ENCODE assay signal across 8 cellular contexts in the genomic region with DNA sequence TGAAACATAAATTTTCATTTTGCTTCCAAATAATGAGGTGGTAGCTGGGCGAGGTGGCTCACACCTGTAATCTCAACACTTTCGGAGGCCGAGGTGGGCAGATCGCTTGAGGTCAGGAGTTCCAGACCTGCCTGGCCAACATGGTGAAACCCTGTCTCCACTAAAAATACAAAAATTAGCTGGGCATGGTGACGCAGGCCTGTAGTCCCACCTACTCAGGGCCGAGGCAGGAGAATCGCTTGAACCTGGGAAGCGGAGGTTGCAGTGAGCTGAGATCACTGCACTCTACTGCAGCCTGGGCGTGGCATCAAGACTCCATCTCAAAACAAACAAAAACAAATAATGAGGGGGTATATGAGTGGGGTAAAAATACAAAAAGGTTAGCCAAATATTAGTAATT. TPM values are rescaled to one million over a fixed set of nuclear protein-coding genes. Genes with fewer than 3 reads are reported as not detected.
DNase-seq lines count a peak whose midpoint lies in the region; ATAC-seq and TF ChIP-seq lines count a peak whose summit lies in the region.
"Not testable (repeated sequence)": the region's sequence is repeated elsewhere in the genome, so short reads cannot be mapped to it uniquely, and the experiment has no call there.

No MANE protein-coding gene starts in this region.

- peaks cover 12% of the 10 kb centered on the region for H3K4me1 Mint-ChIP-seq in Caco-2 (ENCODE audit: low read depth, unreplicated experiment)
- peaks cover 25 to 29% (median 27%) of the 10 kb centered on the region in 3 donors for H3K4me1 Mint-ChIP-seq in T-cell
- H3K4me1 Mint-ChIP-seq in activated naive CD8-positive, alpha-beta T cell treated with anti-CD3 and anti-CD28 coated beads, Interleukin-2, amount 10 ng/mL, durations not matched to agents 7 days and 5 days = peaks cover 15% of the 10 kb centered on the region
- H3K4me1 Mint-ChIP-seq in endodermal cell = not testable (repeated sequence)

- WGBS in endodermal cell (ENCODE audit: insufficient coverage in 1 of 2, insufficient read length in 1 of 2), 2 experiments = 88 to 94% methylated on average over 7 to 8 of the region's 9 CpGs
- 86 to 88% methylated on average over 9 of the region's 9 CpGs for WGBS in upper lobe of left lung, 2 donors

- not testable (repeated sequence) for H3K27me3 ChIP-seq in Caco-2 (replicated peaks; ENCODE audit: control insufficient read depth, insufficient read depth, low read length); endodermal cell (ENCODE audit: control insufficient read depth, insufficient read depth, low read length, poor library complexity, severe bottlenecking); kidney epithelial cell (ENCODE audit: control insufficient read depth, insufficient read depth, low read length); osteoblast (ENCODE audit: insufficient read depth, low read length); upper lobe of left lung

- not testable (repeated sequence) for H4K20me1 ChIP-seq in osteoblast (ENCODE audit: insufficient read depth, low read length)

- H3K4me3 Mint-ChIP-seq in Caco-2 (ENCODE audit: unreplicated experiment) (peak overlapping the region; percentile 98), T-cell (peak overlapping the region in 2 of 3 donors; percentile 93), endodermal cell (peak overlapping the region; percentile 88)
- peak overlapping the region; percentile 98 for H3K4me3 Mint-ChIP-seq in activated naive CD8-positive, alpha-beta T cell treated with anti-CD3 and anti-CD28 coated beads, Interleukin-2, amount 10 ng/mL, durations not matched to agents 7 days and 5 days

- POLR2A ChIA-PET in Caco-2 (lab: Charles Lee) (interaction anchor here (1.2 kb wide), 1 partner anchor 32 kb away, joined by 6 read pairs; the partner anchor contains the start of gene TOMM20), T-cell (lab: Charles Lee) (interaction anchor here (0.7 kb wide), 2 partner anchors 20 to 57 kb away, joined by 3 to 5 read pairs; no protein-coding TSS in a partner anchor)
- POLR2A ChIA-PET in activated naive CD8-positive, alpha-beta T cell treated with anti-CD3 and anti-CD28 coated beads, Interleukin-2, amount 10 ng/mL, durations not matched to agents 7 days and 5 days (lab: Charles Lee) = interaction anchor here (1.9 to 2.2 kb wide), 2 partner anchors 32 to 169 kb away, joined by 9 to 18 read pairs; partner anchors contain the start of genes ARID4B, GGPS1 and TOMM20

- not testable (repeated sequence) for H3K9me3 Mint-ChIP-seq in Caco-2 (ENCODE audit: unreplicated experiment); T-cell; activated naive CD8-positive, alpha-beta T cell treated with anti-CD3 and anti-CD28 coated beads, Interleukin-2, amount 10 ng/mL, durations not matched to agents 7 days and 5 days; endodermal cell

- not testable (repeated sequence) for H3K27me3 Mint-ChIP-seq in Caco-2 (ENCODE audit: insufficient read depth, unreplicated experiment); T-cell; activated naive CD8-positive, alpha-beta T cell treated with anti-CD3 and anti-CD28 coated beads, Interleukin-2, amount 10 ng/mL, durations not matched to agents 7 days and 5 days; endodermal cell (ENCODE audit: insufficient read depth)

- not testable (repeated sequence) for TF ChIP-seq POLR2A in upper lobe of left lung (IDR thresholded peaks at IDR 0.05)

- H3K79me2 ChIP-seq in osteoblast (ENCODE audit: insufficient read depth, low read length) = peaks cover 47% of the 10 kb centered on the region

- peak overlapping the region; percentile 97 for H3K4me2 ChIP-seq in osteoblast (ENCODE audit: insufficient read depth, low read length)

- TF ChIP-seq CTCF in Caco-2 (IDR thresholded peaks at IDR 0.05; ENCODE audit: insufficient read depth in 1 of 2, low read depth in 1 of 2, low read length in 1 of 2, severe bottlenecking in 1 of 2, unreplicated experiment in 1 of 2); endodermal cell (conservative IDR thresholded peaks at IDR 0.05); kidney epithelial cell (IDR thresholded peaks at IDR 0.05; ENCODE audit: insufficient read depth, low read length, poor library complexity, severe bottlenecking); osteoblast (IDR thresholded peaks at IDR 0.05; ENCODE audit: extremely low read depth, low read depth, low read length); upper lobe of left lung (IDR thresholded peaks at IDR 0.05): not testable (repeated sequence)

- not testable (repeated sequence) for TF ChIP-seq EP300 in upper lobe of left lung (IDR thresholded peaks at IDR 0.05)

- H3K9me3 ChIP-seq in Caco-2; KOPT-K1 (ENCODE audit: insufficient read depth, low read length, poor library complexity, severe bottlenecking); endodermal cell (ENCODE audit: control insufficient read depth, low read length); osteoblast (ENCODE audit: low read depth, low read length); upper lobe of left lung: not testable (repeated sequence)

- peak overlapping the region; percentile 87 for H3K27ac ChIP-seq in KOPT-K1 (ENCODE audit: low read depth, low read length, poor library complexity, severe bottlenecking)
- not testable (repeated sequence) for H3K27ac ChIP-seq in endodermal cell (ENCODE audit: low read depth, low read length); osteoblast (ENCODE audit: low read depth, low read length)
- peak overlapping the region in 3 of 4 donors; percentile 90 to 95 (median 94) for H3K27ac ChIP-seq in upper lobe of left lung

- not testable (repeated sequence) for H3K9ac ChIP-seq in endodermal cell (ENCODE audit: extremely low read depth, low read length, poor library complexity, severe bottlenecking)

- intact Hi-C loops in Caco-2 (cut with micrococcal nuclease; ENCODE audit: unreplicated experiment) = loop anchor here (1.0 to 5.0 kb wide), 4 partner anchors 33 to 257 kb away; partner anchors contain the start of genes ARID4B, GGPS1 and TOMM20

- H3K36me3 ChIP-seq in Caco-2 (ENCODE audit: control insufficient read depth, insufficient read depth, low read length); kidney epithelial cell (ENCODE audit: control insufficient read depth, insufficient read depth, low read length): not testable (repeated sequence)
- H3K36me3 ChIP-seq in KOPT-K1 (ENCODE audit: insufficient read depth, low read length) = peaks cover 50% of the 10 kb centered on the region
- H3K36me3 ChIP-seq in endodermal cell (ENCODE audit: control insufficient read depth, insufficient read depth, low read length) = peaks cover 36% of the 10 kb centered on the region
- H3K36me3 ChIP-seq in osteoblast (ENCODE audit: insufficient read depth, low read length) = peaks cover 33% of the 10 kb centered on the region
- peaks cover 0 to 24% (median 11%) of the 10 kb centered on the region in 4 donors for H3K36me3 ChIP-seq in upper lobe of left lung

- not testable (repeated sequence) for ATAC-seq in T-cell (replicated peaks in 1 of 4); activated naive CD8-positive, alpha-beta T cell treated with anti-CD3 and anti-CD28 coated beads, Interleukin-2, amount 10 ng/mL, durations not matched to agents 7 days and 5 days (ENCODE audit: low read depth); upper lobe of left lung (ENCODE audit: low FRiP score in 2 of 2)

- DNase-seq in Caco-2; T-cell; activated naive CD8-positive, alpha-beta T cell treated with anti-CD3 and anti-CD28 coated beads, Interleukin-2, amount 10 ng/mL, durations not matched to agents 7 days and 5 days; endodermal cell; kidney epithelial cell (ENCODE audit: low read depth); osteoblast (ENCODE audit: insufficient read length, low spot score, missing footprints); upper lobe of left lung: not testable (repeated sequence)

- H3K4me1 ChIP-seq in Caco-2 (peaks cover 14% of the 10 kb centered on the region; the same call in 1 of the 2 replicates), upper lobe of left lung (peaks cover 14 to 30% (median 15%) of the 10 kb centered on the region in 4 donors)
- H3K4me1 ChIP-seq in endodermal cell (ENCODE audit: control insufficient read depth, insufficient read depth, low read length); osteoblast (ENCODE audit: insufficient read depth, low read length): not testable (repeated sequence)

- H3K4me3 ChIP-seq in Caco-2 (ENCODE audit: low read depth, low read length) = peak overlapping the region; percentile 50
- peak overlapping the region; percentile 91 for H3K4me3 ChIP-seq in endodermal cell (ENCODE audit: low read length)
- H3K4me3 ChIP-seq in kidney epithelial cell (ENCODE audit: low read depth, low read length) = peak overlapping the region; percentile 88
- H3K4me3 ChIP-seq in osteoblast (ENCODE audit: insufficient read depth, low read length) = peak overlapping the region; percentile 85
- H3K4me3 ChIP-seq in upper lobe of left lung = peak overlapping the region in 2 of 4 donors; percentile 81 to 90

- H3K36me3 Mint-ChIP-seq in Caco-2 (ENCODE audit: insufficient read depth, unreplicated experiment) = peaks cover 35% of the 10 kb centered on the region
- peaks cover 11% of the 10 kb centered on the region for H3K36me3 Mint-ChIP-seq in T-cell
- peaks cover 18% of the 10 kb centered on the region for H3K36me3 Mint-ChIP-seq in activated naive CD8-positive, alpha-beta T cell treated with anti-CD3 and anti-CD28 coated beads, Interleukin-2, amount 10 ng/mL, durations not matched to agents 7 days and 5 days
- peaks cover 23% of the 10 kb centered on the region for H3K36me3 Mint-ChIP-seq in endodermal cell (ENCODE audit: low read depth)

- not testable (repeated sequence) for BruUV-seq in Caco-2 (replicated peaks; lab: Mats Ljungman, UMichigan)

- not testable (repeated sequence) for H3K27ac Mint-ChIP-seq in Caco-2 (ENCODE audit: unreplicated experiment)
- peak overlapping the region; percentile 66 to 97 for H3K27ac Mint-ChIP-seq in T-cell
- peak overlapping the region; percentile 82 for H3K27ac Mint-ChIP-seq in activated naive CD8-positive, alpha-beta T cell treated with anti-CD3 and anti-CD28 coated beads, Interleukin-2, amount 10 ng/mL, durations not matched to agents 7 days and 5 days
- H3K27ac Mint-ChIP-seq in endodermal cell = peak overlapping the region; percentile 77

- not testable (repeated sequence) for H2AFZ ChIP-seq in osteoblast (ENCODE audit: low read length)

- CTCF ChIA-PET in Caco-2 (lab: Charles Lee) = not testable (repeated sequence)
- CTCF ChIA-PET in T-cell (lab: Charles Lee) = interaction anchor here in 1 of 2 donors (0.7 to 1.6 kb wide), 2 partner anchors 660 to 850 kb away, joined by 3 read pairs; no protein-coding TSS in a partner anchor

RNA-seq across cellular contexts. Expression of gene RBM34, which starts 1.1 kb away (rescaled TPM):
- total RNA-seq in Caco-2 (2022) (96.5 and 103 TPM in 2 replicates), T-cell (100 to 1,000 TPM; 115 to 169 (median 129) TPM), endodermal cell (100 to 1,000 TPM; 104 to 127 TPM), kidney epithelial cell (91.9 and 130 TPM in 2 replicates), osteoblast (55.0 and 58.9 TPM in 2 replicates), upper lobe of left lung (10 to 100 TPM; 17.3 to 61.0 (median 35.0) TPM)
- 100 to 1,000 TPM; 129 to 134 TPM for total RNA-seq in activated naive CD8-positive, alpha-beta T cell treated with anti-CD3 and anti-CD28 coated beads, Interleukin-2, amount 10 ng/mL, durations not matched to agents 7 days and 5 days
- 60.1 TPM for polyA plus RNA-seq in endodermal cell (2013, experiment 1 of 2)
- 61.4 TPM for polyA plus RNA-seq in endodermal cell (2013, experiment 2 of 2)

RNA-seq across cellular contexts. Expression of gene TOMM20, which starts 31.3 kb away (rescaled TPM):
- total RNA-seq in Caco-2 (2022) (131 and 137 TPM in 2 replicates), T-cell (100 to 1,000 TPM in 4 of 5 donors, 10 to 100 TPM in 1; 81.7 to 115 (median 106) TPM), endodermal cell (100 to 1,000 TPM; 237 to 252 TPM), kidney epithelial cell (128 and 139 TPM in 2 replicates), osteoblast (108 and 110 TPM in 2 replicates), upper lobe of left lung (100 to 1,000 TPM in 2 of 6 donors, 10 to 100 TPM in 4; 37.6 to 124 (median 89.8) TPM)
- 10 to 100 TPM; 81.2 to 95.5 TPM for total RNA-seq in activated naive CD8-positive, alpha-beta T cell treated with anti-CD3 and anti-CD28 coated beads, Interleukin-2, amount 10 ng/mL, durations not matched to agents 7 days and 5 days
- 237 TPM for polyA plus RNA-seq in endodermal cell (2013, experiment 1 of 2)
- polyA plus RNA-seq in endodermal cell (2013, experiment 2 of 2) = 220 TPM
